In the genomic region with DNA sequence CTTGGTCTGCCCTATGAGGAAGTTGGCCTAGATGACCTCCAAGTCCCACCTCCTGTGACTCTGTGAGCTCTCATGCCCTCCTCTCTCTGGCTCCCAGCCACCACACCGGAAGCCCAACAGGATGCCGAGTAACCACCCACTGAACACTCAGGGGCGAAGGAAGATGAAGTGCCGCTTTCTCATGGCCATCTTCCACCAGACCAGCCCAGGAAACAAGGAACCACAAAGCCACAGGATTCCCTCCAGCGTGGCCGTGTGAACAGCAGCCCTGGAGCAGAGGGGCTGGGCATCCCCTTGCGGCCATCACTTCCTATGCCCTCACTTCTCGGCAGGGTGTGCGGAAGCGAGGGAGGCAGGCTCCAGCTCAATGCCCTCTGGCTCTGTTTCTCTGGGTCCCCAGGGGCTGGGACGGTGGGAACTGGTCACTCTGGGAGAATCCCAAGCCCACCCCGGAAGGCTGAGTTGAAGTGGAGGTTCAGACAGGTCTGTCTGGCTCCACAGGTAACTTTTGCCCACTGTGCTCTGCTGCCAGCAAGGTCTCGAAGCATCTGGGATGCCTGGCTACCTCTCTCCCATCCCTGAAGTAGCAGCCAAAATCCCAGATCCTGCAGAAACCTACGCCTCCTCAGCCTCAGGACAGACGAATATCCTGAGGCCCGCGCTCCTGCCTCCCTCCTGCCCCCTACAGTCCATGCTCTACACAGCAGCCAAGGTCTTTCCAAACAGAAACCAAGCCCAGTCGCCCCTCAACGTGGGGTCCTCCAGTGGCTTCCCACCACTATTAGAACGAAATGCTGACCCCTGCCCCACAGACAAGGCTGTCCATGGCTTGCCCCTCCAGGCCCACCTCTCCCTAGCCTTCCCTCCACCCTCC, we compare ENCODE assay signal across 8 cellular contexts. TPM values are rescaled to one million over a fixed set of nuclear protein-coding genes. Genes with fewer than 3 reads are reported as not detected.
DNase-seq lines count a peak whose midpoint lies in the region; ATAC-seq and TF ChIP-seq lines count a peak whose summit lies in the region.

No MANE protein-coding gene starts in this region.

- peak overlapping the region; percentile 83 for H3K4me3 Mint-ChIP-seq in activated CD4-positive, alpha-beta memory T cell treated with anti-CD3 and anti-CD28 coated beads for 36 hours

- no peaks in the 10 kb centered on the region for H3K9me3 Mint-ChIP-seq in activated CD4-positive, alpha-beta memory T cell treated with anti-CD3 and anti-CD28 coated beads for 36 hours

- no peaks in the 10 kb centered on the region for H3K27me3 Mint-ChIP-seq in activated CD4-positive, alpha-beta memory T cell treated with anti-CD3 and anti-CD28 coated beads for 36 hours

- DNase-seq in NCI-H2196 treated with DMSO at 0.1 percent for 48 hours (lab: John Stamatoyannopoulos, UW; ENCODE audit: unreplicated experiment), result peak; percentile 35
- DNase-seq in activated CD4-positive, alpha-beta memory T cell treated with anti-CD3 and anti-CD28 coated beads for 36 hours, result peak; percentile 89
- peak; percentile 71 for DNase-seq in effector CD4-positive, alpha-beta T cell
- peak; percentile 75 to 91 (median 80) for DNase-seq in mucosa of descending colon
- DNase-seq in stimulated activated CD8-positive, alpha-beta memory T cell treated with anti-CD3 and anti-CD28 coated beads, Interleukin-4, amount 100 ng/mL, for 48 hours, result peak; percentile 84
- DNase-seq in globus pallidus (ENCODE audit: low spot score), result no peak

- H3K4me1 ChIP-seq in mucosa of descending colon (ENCODE audit: low read depth), result peaks cover 84% of the 10 kb centered on the region

- no peaks in the 10 kb centered on the region for H3K9me3 ChIP-seq in mucosa of descending colon

- H3K4me1 Mint-ChIP-seq in activated CD4-positive, alpha-beta memory T cell treated with anti-CD3 and anti-CD28 coated beads for 36 hours (ENCODE audit: low read depth), result peaks cover 88% of the 10 kb centered on the region

- POLR2A ChIA-PET in activated CD4-positive, alpha-beta memory T cell treated with anti-CD3 and anti-CD28 coated beads for 36 hours (lab: Charles Lee), result interaction anchor here (1.2 to 4.0 kb wide), 7 partner anchors 9 to 82 kb away, joined by 3 to 46 read pairs (median 14); no protein-coding TSS in a partner anchor

- H3K36me3 ChIP-seq in mucosa of descending colon (ENCODE audit: low read depth), result no peaks in the 10 kb centered on the region

- H3K4me3 ChIP-seq in mucosa of descending colon, result no peak overlapping the region

- H3K36me3 Mint-ChIP-seq in activated CD4-positive, alpha-beta memory T cell treated with anti-CD3 and anti-CD28 coated beads for 36 hours, result peaks cover 24% of the 10 kb centered on the region

- ATAC-seq in HG02588 (IDR thresholded peaks at IDR 0.05; ENCODE audit: unreplicated experiment) (peak; percentile 81), mucosa of descending colon (peak; percentile 62)

- CTCF ChIA-PET in activated CD4-positive, alpha-beta memory T cell treated with anti-CD3 and anti-CD28 coated beads for 36 hours (lab: Charles Lee), result interaction anchor here (0.6 to 7.7 kb wide), 17 partner anchors 8 to 117 kb away, joined by 3 to 87 read pairs (median 6); no protein-coding TSS in a partner anchor

- TF ChIP-seq CTCF in GM12873 (IDR thresholded peaks at IDR 0.05; ENCODE audit: insufficient read depth, low read depth, low read length, missing control alignments), result peak; percentile 79
- TF ChIP-seq CTCF in mucosa of descending colon (IDR thresholded peaks at IDR 0.05), result peak; percentile 58

- H3K27ac Mint-ChIP-seq in activated CD4-positive, alpha-beta memory T cell treated with anti-CD3 and anti-CD28 coated beads for 36 hours, result peak overlapping the region; percentile 98

- intact Hi-C loops in activated CD4-positive, alpha-beta memory T cell treated with anti-CD3 and anti-CD28 coated beads for 36 hours (cut with micrococcal nuclease), result loop anchor here (1.0 to 2.0 kb wide), 4 partner anchors 9 to 80 kb away; no protein-coding TSS in a partner anchor
- intact Hi-C loops in mucosa of descending colon (cut with DNase I, micrococcal nuclease), result no loop called here

RNA-seq across cellular contexts. Expression of a gene that starts 44.2 kb away (rescaled TPM):
- total RNA-seq in activated CD4-positive, alpha-beta memory T cell treated with anti-CD3 and anti-CD28 coated beads for 36 hours, result 100 to 1,000 TPM; 137 to 144 TPM
- 100 to 1,000 TPM; 103 to 161 (median 149) TPM for total RNA-seq in mucosa of descending colon
